Comparison of ENCODE assay signal across 11 cellular contexts in the genomic region with DNA sequence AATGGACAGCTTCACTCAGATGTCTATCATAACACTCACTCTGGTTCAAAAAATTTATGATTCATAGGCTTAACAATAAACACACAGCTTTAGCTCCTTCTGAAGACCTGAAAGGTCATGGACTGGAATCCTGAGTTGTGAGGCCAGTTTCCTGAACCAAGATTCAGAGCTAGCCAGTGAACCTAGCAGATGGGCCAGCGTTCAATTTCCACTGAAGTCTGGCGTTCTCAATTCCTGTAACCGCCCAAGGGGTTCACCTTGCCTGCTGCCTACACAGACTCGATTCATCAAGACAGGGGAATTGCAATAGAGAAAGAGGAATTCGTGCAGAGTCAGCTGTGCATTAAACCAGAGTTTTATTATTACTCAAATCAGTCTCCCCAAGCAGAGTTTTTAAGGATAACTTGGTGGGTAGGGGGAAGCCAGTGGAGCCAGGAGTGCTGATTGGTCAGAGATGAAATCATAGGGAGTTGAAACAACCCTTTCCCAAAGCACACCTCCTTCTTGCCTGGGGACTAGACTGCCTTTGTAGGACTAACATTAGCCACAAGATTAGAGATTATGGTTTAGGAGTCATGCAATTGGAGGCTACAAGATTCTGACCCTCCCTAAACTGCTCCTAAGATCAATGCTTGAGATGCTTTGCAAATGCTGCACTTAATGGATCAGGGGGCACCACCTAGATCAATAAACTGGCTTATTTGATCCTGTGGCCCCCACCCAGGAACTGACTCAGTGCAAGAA.
"Had no signal": no experiment of that assay in that cellular context is flagged by ENCODE, and none has a peak within 500 bp of the region (broad histone marks: within the 10 kb centered on the region; RNA-seq: fewer than 3 reads in every experiment).

No MANE protein-coding gene starts in this region.

- H3K9me3 ChIP-seq: neutrophil, right lobe of liver, tibial nerve had no signal

- DNase-seq: activated CD4-positive, alpha-beta T cell treated with anti-CD3 and anti-CD28 coated beads, Interleukin-2, amount 50 U/mL, for 1 hour; amygdala; kidney; naive B cell; right lobe of liver; spleen; stimulated activated CD4-positive, alpha-beta T cell treated with anti-CD3 and anti-CD28 coated beads, Interleukin-1b, Interleukin-23, amount 100 ng/mL, for 48 hours had no signal

- H3K27me3 ChIP-seq: neutrophil, right lobe of liver, tibial nerve had no signal

- H3K36me3 ChIP-seq: neutrophil, right lobe of liver, spleen, tibial nerve had no signal

- H3K4me3 ChIP-seq: right lobe of liver, spleen, tibial nerve had no signal

- H3K4me1 ChIP-seq: right lobe of liver, spleen, tibial nerve had no signal

- H3K27ac ChIP-seq: neutrophil, right lobe of liver, spleen, tibial nerve had no signal

- ATAC-seq: activated naive CD4-positive, alpha-beta T cell treated with anti-CD3 and anti-CD28 coated beads, Interleukin-2, amount 50 U/mL, for 72 hours; right lobe of liver; stimulated activated memory B cell treated with anti-CD40 and anti-IgM and Interleukin-4, amounts not matched to agents 10 μg/mL and 1 μg/mL and 100 μg/mL, for 72 hours had no signal
